23 cellular contexts compared by ENCODE assay signal in genomic region chr15:38024293-38025091, GRCh38.
DNase-seq lines count a peak whose midpoint lies in the region; ATAC-seq, FAIRE-seq and TF ChIP-seq lines count a peak whose summit lies in the region.
"Had no signal": no experiment of that assay in that cellular context is flagged by ENCODE, and none has a peak within 500 bp of the region (broad histone marks: within the 10 kb centered on the region; RNA-seq: fewer than 3 reads in every experiment).

No MANE protein-coding gene starts in this region.

- DNase-seq in astrocyte (ENCODE audit: low read depth) (no peak), neural crest cell (ENCODE audit: low read depth, low spot score) (no peak), HPDE6-E6E7 (ENCODE audit: extremely low spot score) (no peak), colonic mucosa (no peak)
- DNase-seq in effector CD4-positive, alpha-beta T cell, result no peak
- DNase-seq: C1 segment of cervical spinal cord; CD4-positive, alpha-beta memory T cell; COR-L47; DMS53; GM23248; H7; Karpas-422; MV-4-11; NCI-H1105; NCI-H1436 treated with DMSO at 0.1 percent for 48 hours; NCI-H187 treated with DMSO at 0.1 percent for 48 hours; NCI-H446; NCI-H524 treated with DMSO at 0.1 percent for 48 hours; NCI-H82; SHP77 treated with DMSO at 0.1 percent for 48 hours had no signal

- ATAC-seq in HG02759 (IDR thresholded peaks at IDR 0.05; ENCODE audit: unreplicated experiment), result no peak
- ATAC-seq: Panc1 had no signal

- no peaks in the 10 kb centered on the region for H3K9me2 ChIP-seq in OCI-LY1 (ENCODE audit: low read depth, low read length)

- H3K9me3 Mint-ChIP-seq in astrocyte (ENCODE audit: unreplicated experiment) (peaks cover 9% of the 10 kb centered on the region), neural crest cell (peaks cover 10% of the 10 kb centered on the region)

- H3K36me3 Mint-ChIP-seq in astrocyte (ENCODE audit: low read depth, unreplicated experiment), result no peaks in the 10 kb centered on the region
- no peaks in the 10 kb centered on the region for H3K36me3 Mint-ChIP-seq in neural crest cell (ENCODE audit: low read depth)

- H2AFZ ChIP-seq in OCI-LY1 (ENCODE audit: low read length), result peak overlapping the region; percentile 62; the same call in 1 of the 2 replicates
- H2AFZ ChIP-seq in astrocyte (ENCODE audit: low read depth, low read length), result no peak overlapping the region
- H2AFZ ChIP-seq: GM23248 had no signal

- peaks cover 17% of the 10 kb centered on the region for H3K4me1 ChIP-seq in OCI-LY1 (ENCODE audit: insufficient read depth, low read length, severe bottlenecking)
- H3K4me1 ChIP-seq in astrocyte (ENCODE audit: insufficient read depth, low read length), result no peaks in the 10 kb centered on the region
- no peaks in the 10 kb centered on the region for H3K4me1 ChIP-seq in colonic mucosa

- H3K79me2 ChIP-seq in OCI-LY1 (ENCODE audit: insufficient read depth, low read length) (no peaks in the 10 kb centered on the region), astrocyte (ENCODE audit: insufficient read depth, low read length) (no peaks in the 10 kb centered on the region)

- intact Hi-C loops in colonic mucosa (cut with DNase I), result no loop called here

- FAIRE-seq in astrocyte (lab: Jason Lieb, UNC), result no peak

- no peak for TF ChIP-seq CTCF in OCI-LY1 (IDR thresholded peaks at IDR 0.05; ENCODE audit: low read length)
- no peak for TF ChIP-seq CTCF in astrocyte (IDR thresholded peaks at IDR 0.05; ENCODE audit: insufficient read depth, low read depth, low read length)
- TF ChIP-seq CTCF in neural crest cell (conservative IDR thresholded peaks at IDR 0.05), result no peak
- TF ChIP-seq CTCF in colonic mucosa (IDR thresholded peaks at IDR 0.05), result no peak

- H3K27ac ChIP-seq in OCI-LY1 (ENCODE audit: low read depth, low read length, poor library complexity, severe bottlenecking), result no peak overlapping the region
- H3K27ac ChIP-seq in astrocyte (ENCODE audit: low read depth, low read length), result no peak overlapping the region
- no peak overlapping the region for H3K27ac ChIP-seq in colonic mucosa
- H3K27ac ChIP-seq: GM23248 had no signal

- H3K4me3 ChIP-seq in OCI-LY1 (ENCODE audit: low read depth, low read length, poor library complexity, severe bottlenecking), result no peak overlapping the region
- H3K4me3 ChIP-seq in astrocyte (ENCODE audit: insufficient read depth, low read depth, low read length), result no peak overlapping the region
- no peak overlapping the region for H3K4me3 ChIP-seq in colonic mucosa
- H3K4me3 ChIP-seq: GM23248 had no signal

- H3K27me3 Mint-ChIP-seq in astrocyte (ENCODE audit: low read depth, unreplicated experiment) (no peaks in the 10 kb centered on the region), neural crest cell (ENCODE audit: low read depth) (no peaks in the 10 kb centered on the region)

- H3F3A ChIP-seq in OCI-LY1 (ENCODE audit: insufficient read depth, low read length), result no peaks in the 10 kb centered on the region

- H3K27ac Mint-ChIP-seq in astrocyte (ENCODE audit: unreplicated experiment), result peak overlapping the region; percentile 15
- peak overlapping the region; percentile 48 for H3K27ac Mint-ChIP-seq in neural crest cell (ENCODE audit: unreplicated experiment)
- H3K27ac Mint-ChIP-seq: CD4-positive, alpha-beta memory T cell had no signal

- peaks cover 3% of the 10 kb centered on the region; the same call in 1 of the 2 replicates for H3K9me3 ChIP-seq in OCI-LY1 (ENCODE audit: low read length)
- H3K9me3 ChIP-seq in astrocyte (ENCODE audit: insufficient read depth, low read depth, low read length), result no peaks in the 10 kb centered on the region
- no peaks in the 10 kb centered on the region for H3K9me3 ChIP-seq in colonic mucosa

- H3K36me3 ChIP-seq in OCI-LY1 (ENCODE audit: insufficient read depth, low read length) (no peaks in the 10 kb centered on the region), astrocyte (ENCODE audit: insufficient read depth, low read length) (no peaks in the 10 kb centered on the region), colonic mucosa (no peaks in the 10 kb centered on the region)

- H4K20me1 ChIP-seq in OCI-LY1 (ENCODE audit: insufficient read depth, low read length) (no peaks in the 10 kb centered on the region), astrocyte (ENCODE audit: insufficient read depth, low read length) (no peaks in the 10 kb centered on the region)

- no peak overlapping the region for H3K4me3 Mint-ChIP-seq in astrocyte (ENCODE audit: unreplicated experiment)
- H3K4me3 Mint-ChIP-seq in neural crest cell, result no peak overlapping the region
- H3K4me3 Mint-ChIP-seq: CD4-positive, alpha-beta memory T cell had no signal

- H3K27me3 ChIP-seq in OCI-LY1 (ENCODE audit: insufficient read depth, low read length) (no peaks in the 10 kb centered on the region), astrocyte (ENCODE audit: insufficient read depth, low read length) (no peaks in the 10 kb centered on the region), colonic mucosa (no peaks in the 10 kb centered on the region)

- H3K4me1 Mint-ChIP-seq in astrocyte (ENCODE audit: low read depth, unreplicated experiment), result peaks cover 3% of the 10 kb centered on the region
- H3K4me1 Mint-ChIP-seq in neural crest cell, result no peaks in the 10 kb centered on the region
- H3K4me1 Mint-ChIP-seq: CD4-positive, alpha-beta memory T cell had no signal

- H3K9ac ChIP-seq in OCI-LY1 (ENCODE audit: low read length), result no peak overlapping the region
- no peak overlapping the region for H3K9ac ChIP-seq in astrocyte (ENCODE audit: low read length)
- H3K9ac ChIP-seq in colonic mucosa (ENCODE audit: low read depth in 2 of 2, low read length in 2 of 2), result no peak overlapping the region
- H3K9ac ChIP-seq: GM23248 had no signal

- H3K4me2 ChIP-seq in OCI-LY1 (ENCODE audit: low read length) (no peak overlapping the region), astrocyte (ENCODE audit: low read length) (no peak overlapping the region)
